ENCODE assay signal across 13 cellular contexts in genomic region chr10:82953909-82954308, GRCh38.
"Had no signal": no experiment of that assay in that cellular context is flagged by ENCODE, and none has a peak within 500 bp of the region (broad histone marks: within the 10 kb centered on the region; RNA-seq: fewer than 3 reads in every experiment).

No MANE protein-coding gene starts in this region.

- H2AFZ ChIP-seq: hepatocyte had no signal

- H3K36me3 Mint-ChIP-seq: memory B cell; naive thymus-derived CD8-positive, alpha-beta T cell; stimulated activated effector memory CD8-positive, alpha-beta T cell treated with anti-CD3 and anti-CD28 coated beads, Interleukin-12 subunit alpha, Interleukin-12 subunit beta, amount 100 ng/mL, for 72 hours had no signal

- ATAC-seq: naive thymus-derived CD8-positive, alpha-beta T cell; stimulated activated effector memory CD8-positive, alpha-beta T cell treated with anti-CD3 and anti-CD28 coated beads, Interleukin-12 subunit alpha, Interleukin-12 subunit beta, amount 100 ng/mL, for 72 hours had no signal

- H3K4me3 ChIP-seq: esophagus squamous epithelium, hepatocyte, left ventricle myocardium inferior had no signal

- H3K27ac Mint-ChIP-seq: memory B cell; naive thymus-derived CD8-positive, alpha-beta T cell; stimulated activated effector memory CD8-positive, alpha-beta T cell treated with anti-CD3 and anti-CD28 coated beads, Interleukin-12 subunit alpha, Interleukin-12 subunit beta, amount 100 ng/mL, for 72 hours had no signal

- H3K4me1 Mint-ChIP-seq: memory B cell; naive thymus-derived CD8-positive, alpha-beta T cell; stimulated activated effector memory CD8-positive, alpha-beta T cell treated with anti-CD3 and anti-CD28 coated beads, Interleukin-12 subunit alpha, Interleukin-12 subunit beta, amount 100 ng/mL, for 72 hours had no signal

- H3K36me3 ChIP-seq: esophagus squamous epithelium, left ventricle myocardium inferior had no signal

- H3K27me3 Mint-ChIP-seq: memory B cell; naive thymus-derived CD8-positive, alpha-beta T cell had no signal

- H3K4me3 Mint-ChIP-seq: memory B cell; naive thymus-derived CD8-positive, alpha-beta T cell; stimulated activated effector memory CD8-positive, alpha-beta T cell treated with anti-CD3 and anti-CD28 coated beads, Interleukin-12 subunit alpha, Interleukin-12 subunit beta, amount 100 ng/mL, for 72 hours had no signal

- H3K27ac ChIP-seq: esophagus squamous epithelium, hepatocyte, left ventricle myocardium inferior had no signal

- H3K79me2 ChIP-seq: hepatocyte had no signal

- H3K9me3 ChIP-seq: esophagus squamous epithelium had no signal

- DNase-seq: activated CD4-positive, alpha-beta T cell treated with anti-CD3 and anti-CD28 coated beads, Interleukin-2, amount 50 U/mL, for 1 hour; activated naive CD4-positive, alpha-beta T cell treated with Interleukin-2 at 50 U/mL for 16 hours; activated T-cell treated with anti-CD3 and anti-CD28 coated beads for 4 hours; anterior cingulate cortex; cortex of kidney; effector CD4-positive, alpha-beta T cell; esophagus squamous epithelium; left ventricle myocardium inferior; naive thymus-derived CD8-positive, alpha-beta T cell; retina had no signal

- H3K4me2 ChIP-seq: hepatocyte had no signal

- H3K4me1 ChIP-seq: esophagus squamous epithelium, left ventricle myocardium inferior had no signal

- H3K27me3 ChIP-seq: esophagus squamous epithelium, hepatocyte had no signal
